16 cellular contexts compared by ENCODE assay signal in the genomic region with DNA sequence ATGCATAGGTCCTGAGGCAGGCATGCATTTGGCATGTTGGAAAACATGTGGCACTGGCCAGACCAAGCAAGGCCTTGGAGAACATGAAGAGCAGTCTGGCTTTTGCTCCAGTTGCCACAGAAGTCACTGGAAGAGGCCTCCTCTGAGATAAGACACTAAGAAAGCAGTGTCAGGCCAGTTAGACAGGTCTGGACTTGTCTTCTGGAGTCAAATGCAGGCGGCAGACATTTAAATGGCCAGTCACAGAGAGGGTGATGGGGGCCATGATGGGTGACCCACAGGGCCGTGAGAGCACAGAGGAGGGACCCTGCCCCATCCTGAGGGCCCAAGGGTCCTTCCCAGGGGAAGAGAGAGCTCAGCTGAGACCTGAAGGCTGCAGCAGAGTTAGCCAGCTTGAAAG. TPM values are rescaled to one million over a fixed set of nuclear protein-coding genes. Genes with fewer than 3 reads are reported as not detected.
DNase-seq lines count a peak whose midpoint lies in the region; TF ChIP-seq lines count a peak whose summit lies in the region.
"Had no signal": no experiment of that assay in that cellular context is flagged by ENCODE, and none has a peak within 500 bp of the region (broad histone marks: within the 10 kb centered on the region; RNA-seq: fewer than 3 reads in every experiment).

No MANE protein-coding gene starts in this region.

- H3K27me3 ChIP-seq in ectodermal cell (ENCODE audit: control insufficient read depth, insufficient read depth, low read length, poor library complexity, severe bottlenecking) (no peaks in the 10 kb centered on the region), osteoblast (ENCODE audit: insufficient read depth, low read length) (no peaks in the 10 kb centered on the region)
- H3K27me3 ChIP-seq: heart left ventricle had no signal

- H3K9me3 ChIP-seq in ectodermal cell (ENCODE audit: control insufficient read depth, low read length): no peaks in the 10 kb centered on the region
- H3K9me3 ChIP-seq in osteoblast (ENCODE audit: low read depth, low read length): no peaks in the 10 kb centered on the region
- H3K9me3 ChIP-seq: heart left ventricle had no signal

- H3K4me3 ChIP-seq in ectodermal cell (ENCODE audit: insufficient read depth, low read depth, low read length) (no peak overlapping the region), osteoblast (ENCODE audit: insufficient read depth, low read length) (no peak overlapping the region)
- H3K4me3 ChIP-seq: coronary artery, heart left ventricle, SJCRH30 had no signal

- H3K27ac ChIP-seq in ectodermal cell (ENCODE audit: insufficient read depth, low read depth, low read length, poor library complexity, severe bottlenecking) (peak overlapping the region; percentile 2), osteoblast (ENCODE audit: low read depth, low read length) (no peak overlapping the region)
- H3K27ac ChIP-seq: coronary artery, heart left ventricle, SJCRH30 had no signal

- no peaks in the 10 kb centered on the region for H3K36me3 ChIP-seq in ectodermal cell (ENCODE audit: control insufficient read depth, insufficient read depth, low read length)
- H3K36me3 ChIP-seq in osteoblast (ENCODE audit: insufficient read depth, low read length): no peaks in the 10 kb centered on the region
- H3K36me3 ChIP-seq: heart left ventricle, SJCRH30 had no signal

- no peaks in the 10 kb centered on the region for H3K4me1 ChIP-seq in ectodermal cell (ENCODE audit: control insufficient read depth, insufficient read depth, low read length)
- H3K4me1 ChIP-seq in osteoblast (ENCODE audit: insufficient read depth, low read length): no peaks in the 10 kb centered on the region
- H3K4me1 ChIP-seq: heart left ventricle, SJCRH30 had no signal

- 35 to 36% methylated on average over 2 of the region's 2 CpGs for WGBS in ectodermal cell, 2 experiments

- H2AFZ ChIP-seq in osteoblast (ENCODE audit: low read length): peak overlapping the region; percentile 92

- no peak for TF ChIP-seq CTCF in osteoblast (IDR thresholded peaks at IDR 0.05; ENCODE audit: extremely low read depth, low read depth, low read length)

- no peaks in the 10 kb centered on the region for H4K20me1 ChIP-seq in osteoblast (ENCODE audit: insufficient read depth, low read length)

- peak; percentile 44 for DNase-seq in DMS53 (lab: John Stamatoyannopoulos, UW)
- no peak for DNase-seq in DMS53 treated with DMSO at 0.1 percent for 48 hours (lab: John Stamatoyannopoulos, UW; ENCODE audit: unreplicated experiment)
- DNase-seq in MV-4-11 (lab: John Stamatoyannopoulos, UW): peak; percentile 8
- no peak for DNase-seq in osteoblast (ENCODE audit: insufficient read length, low spot score, missing footprints)
- DNase-seq in medulla oblongata (ENCODE audit: extremely low spot score): no peak
- no peak for DNase-seq in activated gamma-delta T cell (lab: John Stamatoyannopoulos, UW)
- no peak for DNase-seq in NAMALWA (ENCODE audit: low spot score)
- DNase-seq: activated CD4-positive, alpha-beta T cell treated with anti-CD3 and anti-CD28 coated beads, Interleukin-2, amount 50 U/mL, for 4 hours; amniotic stem cell; heart left ventricle had no signal

- H3K4me2 ChIP-seq in osteoblast (ENCODE audit: insufficient read depth, low read length): no peak overlapping the region

- no peaks in the 10 kb centered on the region for H3K79me2 ChIP-seq in osteoblast (ENCODE audit: insufficient read depth, low read length)

RNA-seq across cellular contexts. Expression of a gene that starts 26.7 kb away (rescaled TPM):
- polyA plus RNA-seq in ectodermal cell (2013, experiment 1 of 4): 17.3 TPM
- 23.3 TPM for polyA plus RNA-seq in ectodermal cell (2013, experiment 2 of 4)
- 23.7 TPM for polyA plus RNA-seq in ectodermal cell (2013, experiment 3 of 4)
- 26.5 TPM for polyA plus RNA-seq in ectodermal cell (2013, experiment 4 of 4)
- 15.9 and 37.1 TPM in 2 replicates for total RNA-seq in osteoblast

RNA-seq across cellular contexts. Expression of a gene that starts 36.9 kb away (rescaled TPM):
- not detected for polyA plus RNA-seq in ectodermal cell (2013, experiment 1 of 4)
- not detected for polyA plus RNA-seq in ectodermal cell (2013, experiment 2 of 4)
- not detected for polyA plus RNA-seq in ectodermal cell (2013, experiment 3 of 4)
- polyA plus RNA-seq in ectodermal cell (2013, experiment 4 of 4): not detected
- 520 and 687 TPM in 2 replicates for total RNA-seq in osteoblast
- total RNA-seq: A172, kidney epithelial cell, pulmonary artery endothelial cell, SJCRH30 had no signal

Comparison
In these comparisons a context has a peak if more than half of its experiments do, and no peak if none do; other contexts are left out.
1. DNase-seq: peak in DMS53 (single experiment) and MV-4-11 (single experiment); none in DMS53 treated with DMSO at 0.1 percent for 48 hours (single experiment), osteoblast (single experiment), medulla oblongata (single experiment), activated gamma-delta T cell (single experiment) and NAMALWA (single experiment).